Comparison of ENCODE assay signal across 14 cellular contexts in the genomic region with DNA sequence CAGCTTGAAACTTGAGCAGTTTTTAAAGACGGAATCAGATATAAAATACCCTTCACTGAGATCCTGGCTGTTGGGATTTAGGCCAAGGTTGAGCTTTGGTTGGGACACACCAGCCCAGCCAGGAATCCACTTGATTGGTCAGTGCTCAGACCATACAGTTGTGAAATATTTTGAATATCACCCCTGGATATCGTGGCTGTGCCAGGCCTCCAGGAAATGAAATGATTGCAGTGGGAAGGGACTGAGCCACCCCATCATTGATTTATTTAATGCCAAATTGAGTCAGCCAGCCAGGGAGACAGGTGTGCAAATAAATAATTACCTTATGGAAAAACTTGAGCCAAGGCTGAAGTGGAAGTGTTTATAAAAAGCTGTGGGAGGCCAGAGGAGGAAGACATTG.
DNase-seq lines count a peak whose midpoint lies in the region; ATAC-seq lines count a peak whose summit lies in the region.
"Had no signal": no experiment of that assay in that cellular context is flagged by ENCODE, and none has a peak within 500 bp of the region (broad histone marks: within the 10 kb centered on the region; RNA-seq: fewer than 3 reads in every experiment).

No MANE protein-coding gene starts in this region.

- peaks cover 7% of the 10 kb centered on the region for H3K4me1 Mint-ChIP-seq in activated naive CD4-positive, alpha-beta T cell treated with anti-CD3 and anti-CD28 coated beads, Interleukin-2, amount 10 ng/mL, durations not matched to agents 7 days and 5 days
- H3K4me1 Mint-ChIP-seq in activated CD8-positive, alpha-beta T cell treated with anti-CD3 and anti-CD28 coated beads, Interleukin-2, amount 10 ng/mL, durations not matched to agents 7 days and 5 days (ENCODE audit: low read depth) = peaks cover 6% of the 10 kb centered on the region
- H3K4me1 Mint-ChIP-seq: activated B cell treated with CpG ODN at 0.5 μM for 24 hours; IgD-negative memory B cell; stimulated activated memory B cell treated with anti-CD40 and anti-IgM and Interleukin-4, amounts not matched to agents 10 μg/mL and 1 μg/mL and 100 μg/mL, for 72 hours had no signal

- H3K27me3 Mint-ChIP-seq in activated naive CD4-positive, alpha-beta T cell treated with anti-CD3 and anti-CD28 coated beads, Interleukin-2, amount 10 ng/mL, durations not matched to agents 7 days and 5 days = peaks cover 4% of the 10 kb centered on the region
- peaks cover 9% of the 10 kb centered on the region for H3K27me3 Mint-ChIP-seq in activated CD8-positive, alpha-beta T cell treated with anti-CD3 and anti-CD28 coated beads, Interleukin-2, amount 10 ng/mL, durations not matched to agents 7 days and 5 days (ENCODE audit: low read depth)
- H3K27me3 Mint-ChIP-seq: activated B cell treated with CpG ODN at 0.5 μM for 24 hours; stimulated activated memory B cell treated with anti-CD40 and anti-IgM and Interleukin-4, amounts not matched to agents 10 μg/mL and 1 μg/mL and 100 μg/mL, for 72 hours had no signal

- DNase-seq in COLO668 (lab: John Stamatoyannopoulos, UW; ENCODE audit: unreplicated experiment) (peak; percentile 53), NCI-H1105 (lab: John Stamatoyannopoulos, UW) (peak; percentile 37), NCI-H510A treated with DMSO at 0.1 percent for 48 hours (lab: John Stamatoyannopoulos, UW) (peak; percentile 92), fibroblast of peridontal ligament (ENCODE audit: extremely low read depth) (peak; percentile 37)
- DNase-seq in activated naive CD4-positive, alpha-beta T cell treated with anti-CD3 and anti-CD28 coated beads, Interleukin-2, amount 10 ng/mL, durations not matched to agents 7 days and 5 days = no peak
- no peak for DNase-seq in activated CD8-positive, alpha-beta T cell treated with anti-CD3 and anti-CD28 coated beads, Interleukin-2, amount 10 ng/mL, durations not matched to agents 7 days and 5 days
- DNase-seq: activated B cell treated with CpG ODN at 0.5 μM for 24 hours; activated CD8-positive, alpha-beta memory T cell treated with anti-CD3 and anti-CD28 coated beads, Interleukin-2, amount 10 ng/mL, durations not matched to agents 7 days and 5 days; CD4-positive, alpha-beta memory T cell; NCI-H187 treated with DMSO at 0.1 percent for 48 hours had no signal

- no peak overlapping the region for H3K27ac Mint-ChIP-seq in activated naive CD4-positive, alpha-beta T cell treated with anti-CD3 and anti-CD28 coated beads, Interleukin-2, amount 10 ng/mL, durations not matched to agents 7 days and 5 days
- no peak overlapping the region for H3K27ac Mint-ChIP-seq in activated CD8-positive, alpha-beta T cell treated with anti-CD3 and anti-CD28 coated beads, Interleukin-2, amount 10 ng/mL, durations not matched to agents 7 days and 5 days
- H3K27ac Mint-ChIP-seq: activated B cell treated with CpG ODN at 0.5 μM for 24 hours; activated CD8-positive, alpha-beta memory T cell treated with anti-CD3 and anti-CD28 coated beads, Interleukin-2, amount 10 ng/mL, durations not matched to agents 7 days and 5 days; CD4-positive, alpha-beta memory T cell; IgD-negative memory B cell; stimulated activated memory B cell treated with anti-CD40 and anti-IgM and Interleukin-4, amounts not matched to agents 10 μg/mL and 1 μg/mL and 100 μg/mL, for 72 hours had no signal

- no peaks in the 10 kb centered on the region for H3K36me3 Mint-ChIP-seq in activated naive CD4-positive, alpha-beta T cell treated with anti-CD3 and anti-CD28 coated beads, Interleukin-2, amount 10 ng/mL, durations not matched to agents 7 days and 5 days
- H3K36me3 Mint-ChIP-seq in activated CD8-positive, alpha-beta T cell treated with anti-CD3 and anti-CD28 coated beads, Interleukin-2, amount 10 ng/mL, durations not matched to agents 7 days and 5 days (ENCODE audit: low read depth) = no peaks in the 10 kb centered on the region
- H3K36me3 Mint-ChIP-seq: activated CD8-positive, alpha-beta memory T cell treated with anti-CD3 and anti-CD28 coated beads, Interleukin-2, amount 10 ng/mL, durations not matched to agents 7 days and 5 days; CD4-positive, alpha-beta memory T cell; IgD-negative memory B cell; stimulated activated memory B cell treated with anti-CD40 and anti-IgM and Interleukin-4, amounts not matched to agents 10 μg/mL and 1 μg/mL and 100 μg/mL, for 72 hours had no signal

- ATAC-seq in GM21786 (IDR thresholded peaks at IDR 0.05; ENCODE audit: unreplicated experiment) (no peak), HG02884 (IDR thresholded peaks at IDR 0.05; ENCODE audit: unreplicated experiment) (no peak)
- no peak for ATAC-seq in activated CD8-positive, alpha-beta T cell treated with anti-CD3 and anti-CD28 coated beads, Interleukin-2, amount 10 ng/mL, durations not matched to agents 7 days and 5 days
- ATAC-seq: activated CD8-positive, alpha-beta memory T cell treated with anti-CD3 and anti-CD28 coated beads, Interleukin-2, amount 10 ng/mL, durations not matched to agents 7 days and 5 days; stimulated activated memory B cell treated with anti-CD40 and anti-IgM and Interleukin-4, amounts not matched to agents 10 μg/mL and 1 μg/mL and 100 μg/mL, for 72 hours had no signal

- POLR2A ChIA-PET in activated CD8-positive, alpha-beta T cell treated with anti-CD3 and anti-CD28 coated beads, Interleukin-2, amount 10 ng/mL, durations not matched to agents 7 days and 5 days (lab: Charles Lee) = no interaction called here

- CTCF ChIA-PET in activated naive CD4-positive, alpha-beta T cell treated with anti-CD3 and anti-CD28 coated beads, Interleukin-2, amount 10 ng/mL, durations not matched to agents 7 days and 5 days (lab: Charles Lee) = no interaction called here
- CTCF ChIA-PET in activated CD8-positive, alpha-beta T cell treated with anti-CD3 and anti-CD28 coated beads, Interleukin-2, amount 10 ng/mL, durations not matched to agents 7 days and 5 days (lab: Charles Lee) = no interaction called here

- H3K4me3 Mint-ChIP-seq in activated naive CD4-positive, alpha-beta T cell treated with anti-CD3 and anti-CD28 coated beads, Interleukin-2, amount 10 ng/mL, durations not matched to agents 7 days and 5 days = no peak overlapping the region
- H3K4me3 Mint-ChIP-seq in activated CD8-positive, alpha-beta T cell treated with anti-CD3 and anti-CD28 coated beads, Interleukin-2, amount 10 ng/mL, durations not matched to agents 7 days and 5 days = no peak overlapping the region
- H3K4me3 Mint-ChIP-seq: activated B cell treated with CpG ODN at 0.5 μM for 24 hours; activated CD8-positive, alpha-beta memory T cell treated with anti-CD3 and anti-CD28 coated beads, Interleukin-2, amount 10 ng/mL, durations not matched to agents 7 days and 5 days; CD4-positive, alpha-beta memory T cell; IgD-negative memory B cell; stimulated activated memory B cell treated with anti-CD40 and anti-IgM and Interleukin-4, amounts not matched to agents 10 μg/mL and 1 μg/mL and 100 μg/mL, for 72 hours had no signal

- H3K9me3 Mint-ChIP-seq in activated naive CD4-positive, alpha-beta T cell treated with anti-CD3 and anti-CD28 coated beads, Interleukin-2, amount 10 ng/mL, durations not matched to agents 7 days and 5 days = no peaks in the 10 kb centered on the region
- H3K9me3 Mint-ChIP-seq in activated CD8-positive, alpha-beta T cell treated with anti-CD3 and anti-CD28 coated beads, Interleukin-2, amount 10 ng/mL, durations not matched to agents 7 days and 5 days (ENCODE audit: insufficient read depth) = no peaks in the 10 kb centered on the region
- H3K9me3 Mint-ChIP-seq: activated B cell treated with CpG ODN at 0.5 μM for 24 hours; stimulated activated memory B cell treated with anti-CD40 and anti-IgM and Interleukin-4, amounts not matched to agents 10 μg/mL and 1 μg/mL and 100 μg/mL, for 72 hours had no signal

Comparison
In these comparisons a context has a peak if more than half of its experiments do, and no peak if none do; other contexts are left out.
1. DNase-seq: peak in COLO668 (single experiment), NCI-H1105 (single experiment), NCI-H510A treated with DMSO at 0.1 percent for 48 hours (single experiment) and fibroblast of peridontal ligament (single experiment); none in activated naive CD4-positive, alpha-beta T cell treated with anti-CD3 and anti-CD28 coated beads, Interleukin-2, amount 10 ng/mL, durations not matched to agents 7 days and 5 days (single experiment) and activated CD8-positive, alpha-beta T cell treated with anti-CD3 and anti-CD28 coated beads, Interleukin-2, amount 10 ng/mL, durations not matched to agents 7 days and 5 days (single experiment).